Comparison of ENCODE assay signal across 7 cellular contexts in the genomic region with DNA sequence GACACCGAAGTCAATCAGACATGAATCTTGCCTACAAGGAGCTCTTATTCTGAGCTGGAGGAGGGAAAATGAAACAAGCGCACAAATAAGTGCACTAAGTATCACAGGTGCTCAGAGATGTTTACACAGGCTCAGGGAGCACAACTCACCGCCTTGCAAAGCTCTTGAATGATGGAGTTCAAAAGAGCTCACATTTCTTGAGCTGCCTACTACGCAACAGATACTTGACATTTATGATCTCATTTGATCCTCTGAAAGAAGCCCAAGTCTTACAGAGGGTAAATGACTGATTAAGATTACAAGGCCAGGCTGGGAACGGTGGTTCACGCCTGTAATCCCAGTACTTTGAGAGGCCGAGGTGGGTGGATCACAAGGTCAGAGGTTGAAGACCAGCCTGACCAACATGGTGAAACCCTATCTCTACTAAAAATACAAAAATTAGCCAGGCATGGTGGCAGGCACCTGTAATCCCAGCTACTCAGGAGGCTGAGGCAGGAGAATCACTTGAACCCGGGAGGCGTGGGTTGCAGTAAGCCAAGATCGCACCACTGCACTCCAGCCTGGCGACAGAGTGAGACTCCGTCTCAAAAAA. TPM values are rescaled to one million over a fixed set of nuclear protein-coding genes. Genes with fewer than 3 reads are reported as not detected.
A peak's percentile ranks its signal among the peaks of the same experiment; 100 is the strongest.
DNase-seq lines count a peak whose midpoint lies in the region; ATAC-seq and TF ChIP-seq lines count a peak whose summit lies in the region.
"Not testable (repeated sequence)": the region's sequence is repeated elsewhere in the genome, so short reads cannot be mapped to it uniquely, and the experiment has no call there.

No MANE protein-coding gene starts in this region.

- H3K4me1 Mint-ChIP-seq in GM23338 (peaks cover 46% of the 10 kb centered on the region), nephron progenitor cell (peaks cover 62% of the 10 kb centered on the region)

- H3K4me2 ChIP-seq in GM23338, result not testable (repeated sequence)
- peak overlapping the region; percentile 0; the same call in 1 of the 2 replicates for H3K4me2 ChIP-seq in PC-3 (ENCODE audit: low read length)

- H3K4me3 ChIP-seq in GM23338; PC-3 (ENCODE audit: low read length): not testable (repeated sequence)

- H3K4me3 Mint-ChIP-seq in GM23338, nephron progenitor cell: not testable (repeated sequence)

- not testable (repeated sequence) for H3K27me3 ChIP-seq in GM23338 (ENCODE audit: insufficient read depth); PC-3 (ENCODE audit: low read length)

- not testable (repeated sequence) for H3K79me2 ChIP-seq in GM23338 (replicated peaks; ENCODE audit: insufficient read depth)
- peaks cover 46% of the 10 kb centered on the region for H3K79me2 ChIP-seq in PC-3 (ENCODE audit: low read length)

- not testable (repeated sequence) for ATAC-seq in GM23338, PC-3
- peak; percentile 18 to 40 for ATAC-seq in activated naive CD4-positive, alpha-beta T cell treated with anti-CD3 and anti-CD28 coated beads, Interleukin-2, amount 50 U/mL, for 72 hours

- H3K9me2 ChIP-seq in GM23338 (ENCODE audit: insufficient read depth); PC-3 (replicated peaks; ENCODE audit: low read length): not testable (repeated sequence)

- not testable (repeated sequence) for H3K27ac ChIP-seq in GM23338 (ENCODE audit: low read depth); PC-3 (ENCODE audit: low read length)
- peak overlapping the region; percentile 64 for H3K27ac ChIP-seq in substantia nigra (ENCODE audit: low read depth, low read length, poor library complexity, severe bottlenecking)

- H3K27me3 Mint-ChIP-seq in GM23338 (ENCODE audit: insufficient read depth, low read depth, poor library complexity); nephron progenitor cell (ENCODE audit: low read depth, poor library complexity): not testable (repeated sequence)

- not testable (repeated sequence) for H3K9me3 Mint-ChIP-seq in GM23338; activated naive CD4-positive, alpha-beta T cell treated with anti-CD3 and anti-CD28 coated beads, Interleukin-2, amount 50 U/mL, for 72 hours; nephron progenitor cell

- TF ChIP-seq CTCF in GM23338 (conservative IDR thresholded peaks at IDR 0.05; ENCODE audit: low read depth in 2 of 2); PC-3 (conservative IDR thresholded peaks at IDR 0.05; ENCODE audit: low read depth, low read length); nephron progenitor cell (IDR thresholded peaks at IDR 0.05): not testable (repeated sequence)

- not testable (repeated sequence) for H3K36me3 Mint-ChIP-seq in GM23338 (ENCODE audit: low read depth); activated naive CD4-positive, alpha-beta T cell treated with anti-CD3 and anti-CD28 coated beads, Interleukin-2, amount 50 U/mL, for 72 hours; nephron progenitor cell (ENCODE audit: low read depth)

- DNase-seq in GM23338 (ENCODE audit: low spot score); PC-3; activated naive CD4-positive, alpha-beta T cell treated with anti-CD3 and anti-CD28 coated beads, Interleukin-2, amount 50 U/mL, for 72 hours (ENCODE audit: low spot score in 2 of 2); nephron progenitor cell; substantia nigra (lab: John Stamatoyannopoulos, UW): not testable (repeated sequence)
- DNase-seq in NCI-H2029 treated with DMSO at 0.1 percent for 48 hours (lab: John Stamatoyannopoulos, UW) (peak; percentile 56), left kidney (ENCODE audit: low read depth, low spot score) (peak; percentile 70)

- not testable (repeated sequence) for H3K36me3 ChIP-seq in GM23338 (ENCODE audit: insufficient read depth); PC-3 (ENCODE audit: low read depth, low read length)

- H4K20me1 ChIP-seq in GM23338 (replicated peaks; ENCODE audit: insufficient read depth), result not testable (repeated sequence)
- H4K20me1 ChIP-seq in PC-3 (ENCODE audit: low read length), result peaks cover 15% of the 10 kb centered on the region

- not testable (repeated sequence) for BruUV-seq in PC-3 (replicated peaks; lab: Mats Ljungman, UMichigan)

- not testable (repeated sequence) for H2AFZ ChIP-seq in GM23338; PC-3 (ENCODE audit: low read length)

- peaks cover 21% of the 10 kb centered on the region for H3K4me1 ChIP-seq in GM23338 (ENCODE audit: insufficient read depth)
- H3K4me1 ChIP-seq in PC-3 (ENCODE audit: insufficient read depth, low read length), result not testable (repeated sequence)

- H3F3A ChIP-seq in GM23338 (replicated peaks; ENCODE audit: low read depth); PC-3 (ENCODE audit: low read length, unreplicated experiment): not testable (repeated sequence)

- H3K27ac Mint-ChIP-seq in GM23338, result peak overlapping the region; percentile 28; the same call in 1 of the 2 replicates
- H3K27ac Mint-ChIP-seq in activated naive CD4-positive, alpha-beta T cell treated with anti-CD3 and anti-CD28 coated beads, Interleukin-2, amount 50 U/mL, for 72 hours, result peak overlapping the region in 1 of 2 donors; percentile 23
- peak overlapping the region; percentile 70 for H3K27ac Mint-ChIP-seq in nephron progenitor cell

- not testable (repeated sequence) for H3K9me3 ChIP-seq in PC-3 (ENCODE audit: low read length)

- CTCF ChIA-PET in PC-3 (lab: Charles Lee), result interaction anchor here (0.6 to 2.9 kb wide), 5 partner anchors 16 to 191 kb away, joined by 3 to 19 read pairs (median 4); no protein-coding TSS in a partner anchor

- POLR2A ChIA-PET in PC-3 (lab: Charles Lee; ENCODE audit: unreplicated experiment), result interaction anchor here (0.6 kb wide), 2 partner anchors 17 to 313 kb away, joined by 5 to 8 read pairs; no protein-coding TSS in a partner anchor

- intact Hi-C loops in PC-3 (cut with micrococcal nuclease), result not testable (repeated sequence)

- not testable (repeated sequence) for H3K9ac ChIP-seq in PC-3 (ENCODE audit: low read length)

RNA-seq across cellular contexts. Expression of a gene that starts 19.6 kb away (rescaled TPM):
- total RNA-seq in GM23338 (2014; rRNA removed; shearing (Covaris generic)), result 24.7 and 32.7 TPM in 2 replicates
- polyA plus RNA-seq in GM23338 (2016; fragmentation: Nextera tagmentation; extraction: Ambion mirVana), result 11.0 and 12.6 TPM in 2 replicates
- 83.0 and 107 TPM in 2 replicates for total RNA-seq in PC-3 (2014; rRNA removed)
- 10 to 100 TPM; 40.0 to 58.4 TPM for total RNA-seq in activated naive CD4-positive, alpha-beta T cell treated with anti-CD3 and anti-CD28 coated beads, Interleukin-2, amount 50 U/mL, for 72 hours
